1 cellular context compared by ENCODE assay signal in the genomic region with DNA sequence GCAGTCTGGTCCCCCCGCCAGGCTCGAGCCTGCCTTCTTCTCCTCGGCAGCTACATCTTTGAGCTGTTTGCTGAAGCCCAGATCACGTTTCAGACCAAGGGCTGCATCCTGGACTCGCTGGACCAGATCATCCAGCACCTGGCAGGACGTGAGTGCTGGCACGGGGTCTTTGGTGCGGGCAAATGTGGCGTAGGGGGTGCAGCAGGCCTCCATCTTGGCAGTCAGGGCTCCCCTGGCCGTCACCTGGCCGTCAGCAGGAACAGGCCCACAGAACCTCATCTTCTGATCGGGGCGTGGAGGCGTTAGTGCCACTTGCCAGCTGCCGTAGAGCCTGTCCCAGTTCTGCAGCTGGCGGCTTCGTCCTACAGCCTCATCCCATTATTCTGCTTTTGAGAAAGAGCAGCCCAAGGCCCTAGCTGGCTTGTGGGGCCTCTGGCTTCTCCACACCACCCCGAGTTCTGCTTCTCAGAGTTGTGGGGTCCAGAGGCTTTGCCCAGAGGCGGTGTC.
TF ChIP-seq lines count a peak whose summit lies in the region.

No MANE protein-coding gene starts in this region.

TF ChIP-seq in HepG2, 621 proteins besides CTCF, POLR2A, EP300 and RAD21:
- TF ChIP-seq HNRNPLL (IDR thresholded peaks at IDR 0.05; ENCODE audit: low read depth, low read length, poor library complexity, severe bottlenecking) (peak; percentile 21), RBM39 (IDR thresholded peaks at IDR 0.05; ENCODE audit: low read depth, low read length, poor library complexity, severe bottlenecking) (no peak), MYNN (CRISPR knock-in tag; IDR thresholded peaks at IDR 0.05; ENCODE audit: low read depth) (no peak), CBX2 (IDR thresholded peaks at IDR 0.05; ENCODE audit: low read depth, low read length) (no peak), CBX2 (CRISPR knock-in tag; IDR thresholded peaks at IDR 0.05; ENCODE audit: low read depth) (no peak), ZNF468 (CRISPR knock-in tag; IDR thresholded peaks at IDR 0.05) (no peak), RBFOX2 (IDR thresholded peaks at IDR 0.05; ENCODE audit: low read depth, low read length) (0 out of 2 replicates have a peak, but pooled peaks have one; percentile 8), ZNF672 (CRISPR knock-in tag; IDR thresholded peaks at IDR 0.05) (no peak), ZBTB7A (CRISPR knock-in tag; IDR thresholded peaks at IDR 0.05) (no peak), ZNF564 (CRISPR knock-in tag; IDR thresholded peaks at IDR 0.05) (no peak), AGO1 (IDR thresholded peaks at IDR 0.05; ENCODE audit: low read depth, low read length, poor library complexity, severe bottlenecking) (peak; percentile 32)
- TF ChIP-seq, protein P1, sequence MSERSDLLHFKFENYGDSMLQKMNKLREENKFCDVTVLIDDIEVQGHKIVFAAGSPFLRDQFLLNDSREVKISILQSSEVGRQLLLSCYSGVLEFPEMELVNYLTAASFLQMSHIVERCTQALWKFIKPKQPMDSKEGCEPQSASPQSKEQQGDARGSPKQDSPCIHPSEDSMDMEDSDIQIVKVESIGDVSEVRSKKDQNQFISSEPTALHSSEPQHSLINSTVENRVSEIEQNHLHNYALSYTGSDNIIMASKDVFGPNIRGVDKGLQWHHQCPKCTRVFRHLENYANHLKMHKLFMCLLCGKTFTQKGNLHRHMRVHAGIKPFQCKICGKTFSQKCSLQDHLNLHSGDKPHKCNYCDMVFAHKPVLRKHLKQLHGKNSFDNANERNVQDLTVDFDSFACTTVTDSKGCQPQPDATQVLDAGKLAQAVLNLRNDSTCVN (CRISPR knock-in tag; IDR thresholded peaks at IDR 0.05; ENCODE audit: borderline replicate concordance): no peak
- TF ChIP-seq, protein P2, sequence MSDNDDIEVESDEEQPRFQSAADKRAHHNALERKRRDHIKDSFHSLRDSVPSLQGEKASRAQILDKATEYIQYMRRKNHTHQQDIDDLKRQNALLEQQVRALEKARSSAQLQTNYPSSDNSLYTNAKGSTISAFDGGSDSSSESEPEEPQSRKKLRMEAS (IDR thresholded peaks at IDR 0.05): no peak
- TF ChIP-seq, protein P3, sequence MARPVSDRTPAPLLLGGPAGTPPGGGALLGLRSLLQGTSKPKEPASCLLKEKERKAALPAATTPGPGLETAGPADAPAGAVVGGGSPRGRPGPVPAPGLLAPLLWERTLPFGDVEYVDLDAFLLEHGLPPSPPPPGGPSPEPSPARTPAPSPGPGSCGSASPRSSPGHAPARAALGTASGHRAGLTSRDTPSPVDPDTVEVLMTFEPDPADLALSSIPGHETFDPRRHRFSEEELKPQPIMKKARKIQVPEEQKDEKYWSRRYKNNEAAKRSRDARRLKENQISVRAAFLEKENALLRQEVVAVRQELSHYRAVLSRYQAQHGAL (CRISPR knock-in tag; IDR thresholded peaks at IDR 0.05; ENCODE audit: not compliant biosample characterization): no peak
TF ChIP-seq in HepG2: peak in this region for 3.
